ENCODE assay signal across 24 cellular contexts in the genomic region with DNA sequence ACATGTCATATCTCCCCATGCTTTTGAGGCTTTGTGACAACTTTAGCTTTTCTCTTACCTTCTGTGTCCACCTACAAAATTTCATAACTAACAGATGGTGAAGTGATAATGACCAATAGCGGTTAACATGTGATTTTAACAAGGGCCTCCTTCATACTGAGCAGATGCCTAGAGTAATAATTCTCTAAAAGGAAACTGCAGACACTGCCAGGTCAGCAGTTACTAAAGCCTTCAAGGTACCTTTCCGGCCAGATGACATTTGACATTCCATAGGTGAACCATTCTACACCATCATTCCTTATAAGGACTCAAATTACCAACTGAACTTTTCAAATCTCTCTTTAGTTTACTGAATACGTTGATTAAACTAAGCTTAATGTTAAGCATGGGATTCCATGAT.
"Had no signal": no experiment of that assay in that cellular context is flagged by ENCODE, and none has a peak within 500 bp of the region (broad histone marks: within the 10 kb centered on the region; RNA-seq: fewer than 3 reads in every experiment).

No MANE protein-coding gene starts in this region.

- H3K9me3 ChIP-seq: adrenal gland, body of pancreas had no signal

- H3K4me3 ChIP-seq: adrenal gland, body of pancreas, breast epithelium, Peyer's patch had no signal

- H3K27ac Mint-ChIP-seq: activated CD4-positive, alpha-beta T cell treated with anti-CD3 and anti-CD28 coated beads, Interleukin-2, amount 10 ng/mL, durations not matched to agents 24 days and 14 days; activated CD8-positive, alpha-beta T cell treated with anti-CD3 and anti-CD28 coated beads, Interleukin-2, amount 10 ng/mL, durations not matched to agents 7 days and 5 days; activated naive CD4-positive, alpha-beta T cell treated with anti-CD3 and anti-CD28 coated beads for 36 hours; activated naive CD4-positive, alpha-beta T cell treated with anti-CD3 and anti-CD28 coated beads, Interleukin-2, amount 50 U/mL, for 72 hours; activated T-cell treated with anti-CD3 and anti-CD28 coated beads, Interleukin-2, amount 50 U/mL, for 24 hours; activated T-helper 2 cell treated with anti-CD3 and anti-CD28 coated beads, Interferon-gamma antibody, Interleukin-2, Interleukin-4, amounts not matched to agents 10 μg/mL and 5 μg/mL and 100 μg/mL, durations not matched to agents 14 hours and 24 hours and 36 hours had no signal

- DNase-seq: activated CD4-positive, alpha-beta T cell treated with anti-CD3 and anti-CD28 coated beads, Interleukin-2, amount 10 ng/mL, durations not matched to agents 24 days and 14 days; activated CD4-positive, alpha-beta T cell treated with anti-CD3 and anti-CD28 coated beads, Interleukin-2, amount 50 U/mL, for 4 hours; activated CD8-positive, alpha-beta T cell treated with anti-CD3 and anti-CD28 coated beads, Interleukin-2, amount 10 ng/mL, durations not matched to agents 7 days and 5 days; activated gamma-delta T cell treated with Interleukin-2 at 50 U/mL for 16 hours; activated naive CD4-positive, alpha-beta T cell treated with anti-CD3 and anti-CD28 coated beads for 36 hours; activated T-cell treated with anti-CD3 and anti-CD28 coated beads, Interleukin-2, amount 50 U/mL, for 24 hours; adrenal gland; body of pancreas; KG1; NCI-H1105 treated with DMSO at 0.1 percent for 48 hours; NCI-H1436; NCI-H1694; NCI-H1930; NCI-H345; NCI-H526 treated with DMSO at 0.1 percent for 48 hours; NCI-H82; PC-3; Peyer's patch; SIG-M5; T1000 had no signal

- H3K36me3 ChIP-seq: adrenal gland, breast epithelium, Peyer's patch had no signal

- H3K4me3 Mint-ChIP-seq: activated CD4-positive, alpha-beta T cell treated with anti-CD3 and anti-CD28 coated beads, Interleukin-2, amount 10 ng/mL, durations not matched to agents 24 days and 14 days; activated CD8-positive, alpha-beta T cell treated with anti-CD3 and anti-CD28 coated beads, Interleukin-2, amount 10 ng/mL, durations not matched to agents 7 days and 5 days; activated naive CD4-positive, alpha-beta T cell treated with anti-CD3 and anti-CD28 coated beads for 36 hours; activated T-cell treated with anti-CD3 and anti-CD28 coated beads, Interleukin-2, amount 50 U/mL, for 24 hours had no signal

- H3K4me1 ChIP-seq: adrenal gland, body of pancreas, breast epithelium, Peyer's patch had no signal

- H3K27me3 Mint-ChIP-seq: activated T-cell treated with anti-CD3 and anti-CD28 coated beads, Interleukin-2, amount 50 U/mL, for 24 hours had no signal

- H3K4me1 Mint-ChIP-seq: activated CD4-positive, alpha-beta T cell treated with anti-CD3 and anti-CD28 coated beads, Interleukin-2, amount 10 ng/mL, durations not matched to agents 24 days and 14 days had no signal

- H3K27me3 ChIP-seq: adrenal gland, body of pancreas, breast epithelium, Peyer's patch had no signal

- H3K27ac ChIP-seq: adrenal gland, body of pancreas, breast epithelium, Peyer's patch, RWPE1 had no signal

- H3K9me3 Mint-ChIP-seq: activated CD4-positive, alpha-beta T cell treated with anti-CD3 and anti-CD28 coated beads, Interleukin-2, amount 10 ng/mL, durations not matched to agents 24 days and 14 days had no signal
